In the genomic region with DNA sequence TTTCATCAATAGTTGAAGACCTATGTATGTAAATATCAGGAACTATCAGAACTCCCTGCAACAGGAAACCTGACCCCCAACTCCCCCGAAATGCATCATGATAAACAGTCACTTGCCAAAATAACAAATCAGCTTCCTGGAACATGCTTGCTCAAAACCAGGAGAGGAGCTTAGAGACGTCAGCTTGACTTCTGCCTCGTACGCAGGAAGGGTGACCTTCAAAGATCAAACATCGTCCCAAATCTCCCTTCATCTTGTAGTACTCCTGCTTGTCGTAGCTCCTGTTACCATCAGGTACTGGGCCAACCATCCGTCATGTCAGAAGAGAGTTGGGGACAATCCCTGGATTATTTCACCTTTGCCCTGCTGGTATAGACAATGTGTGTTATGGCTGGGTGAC, we compare ENCODE assay signal across 12 cellular contexts.
DNase-seq lines count a peak whose midpoint lies in the region; ATAC-seq, FAIRE-seq and TF ChIP-seq lines count a peak whose summit lies in the region.
"Had no signal": no experiment of that assay in that cellular context is flagged by ENCODE, and none has a peak within 500 bp of the region (broad histone marks: within the 10 kb centered on the region; RNA-seq: fewer than 3 reads in every experiment).

No MANE protein-coding gene starts in this region.

- peaks cover 32% of the 10 kb centered on the region for H3K4me1 Mint-ChIP-seq in activated CD4-positive, alpha-beta T cell treated with anti-CD3 and anti-CD28 coated beads, Interleukin-2, amount 10 ng/mL, durations not matched to agents 24 days and 14 days

- no peak for FAIRE-seq in H54 (lab: Jason Lieb, UNC)

- H3K27me3 ChIP-seq in SJCRH30 (no peaks in the 10 kb centered on the region), spleen (replicated peaks in 1 of 7) (no peaks in the 10 kb centered on the region)
- H3K27me3 ChIP-seq: ascending aorta, MG63 had no signal

- 29 to 56% (median 48%) methylated on average over 7 of the region's 7 CpGs for WGBS in spleen, 5 donors

- TF ChIP-seq POLR2A in spleen (IDR thresholded peaks at IDR 0.05) (no peak), H54 (IDR thresholded peaks at IDR 0.05; ENCODE audit: low read depth, low read length) (no peak)

- H3K4me3 ChIP-seq in SJCRH30 (no peak overlapping the region), spleen (no peak overlapping the region)
- H3K4me3 ChIP-seq: MG63 had no signal

- H3K9me3 Mint-ChIP-seq in activated CD4-positive, alpha-beta T cell treated with anti-CD3 and anti-CD28 coated beads, Interleukin-2, amount 10 ng/mL, durations not matched to agents 24 days and 14 days, result peaks cover 3% of the 10 kb centered on the region

- H3K9me3 ChIP-seq in SJCRH30 (replicated peaks), result no peaks in the 10 kb centered on the region
- peaks cover 0 to 10% (median 3%) of the 10 kb centered on the region in 8 donors for H3K9me3 ChIP-seq in spleen
- H3K9me3 ChIP-seq: ascending aorta had no signal

- no peaks in the 10 kb centered on the region for H3K36me3 ChIP-seq in SJCRH30
- no peaks in the 10 kb centered on the region for H3K36me3 ChIP-seq in spleen
- H3K36me3 ChIP-seq: ascending aorta, MG63 had no signal

- H3K4me1 ChIP-seq in SJCRH30 (peaks cover 53% of the 10 kb centered on the region), spleen (peaks cover 13 to 36% (median 29%) of the 10 kb centered on the region in 6 donors)

- peak overlapping the region; percentile 76 for H3K4me3 Mint-ChIP-seq in activated CD4-positive, alpha-beta T cell treated with anti-CD3 and anti-CD28 coated beads, Interleukin-2, amount 10 ng/mL, durations not matched to agents 24 days and 14 days

- TF ChIP-seq CTCF in spleen (IDR thresholded peaks at IDR 0.05 in 8 of 11, conservative IDR thresholded peaks at IDR 0.05 in 3 of 11), result no peak

- H3K27ac ChIP-seq in SJCRH30, result peak overlapping the region; percentile 93; the same call in 1 of the 2 replicates
- H3K27ac ChIP-seq in spleen, result peak overlapping the region in 6 of 8 donors; percentile 80 to 92 (median 84)
- H3K27ac ChIP-seq: HL-60 had no signal

- H3K27ac Mint-ChIP-seq in activated CD4-positive, alpha-beta T cell treated with anti-CD3 and anti-CD28 coated beads, Interleukin-2, amount 10 ng/mL, durations not matched to agents 24 days and 14 days, result peak overlapping the region; percentile 69

- peaks cover 5% of the 10 kb centered on the region for H3K27me3 Mint-ChIP-seq in activated CD4-positive, alpha-beta T cell treated with anti-CD3 and anti-CD28 coated beads, Interleukin-2, amount 10 ng/mL, durations not matched to agents 24 days and 14 days

- intact Hi-C loops in activated CD4-positive, alpha-beta T cell treated with anti-CD3 and anti-CD28 coated beads, Interleukin-2, amount 10 ng/mL, durations not matched to agents 24 days and 14 days (cut with micrococcal nuclease), result no loop called here
- intact Hi-C loops in spleen (cut with DNase I; ENCODE audit: low total_unique reads), result no loop called here

- no peaks in the 10 kb centered on the region for H3K36me3 Mint-ChIP-seq in activated CD4-positive, alpha-beta T cell treated with anti-CD3 and anti-CD28 coated beads, Interleukin-2, amount 10 ng/mL, durations not matched to agents 24 days and 14 days (ENCODE audit: low read depth)

- no peak for DNase-seq in activated CD4-positive, alpha-beta T cell treated with anti-CD3 and anti-CD28 coated beads, Interleukin-2, amount 10 ng/mL, durations not matched to agents 24 days and 14 days
- DNase-seq in activated CD4-positive, alpha-beta T cell treated with anti-CD3 and anti-CD28 coated beads, Interleukin-2, amount 50 U/mL, for 48 hours, result no peak
- no peak for DNase-seq in SJCRH30
- peak; percentile 51 for DNase-seq in left kidney (ENCODE audit: low read depth, low spot score)
- DNase-seq in spleen, result no peak
- DNase-seq in H54 (ENCODE audit: insufficient read length, low spot score), result no peak
- no peak for DNase-seq in medulla oblongata (ENCODE audit: extremely low spot score)
- DNase-seq: MG63, NCI-H748 treated with DMSO at 0.1 percent for 48 hours had no signal

- no peak for ATAC-seq in GM19324 (IDR thresholded peaks at IDR 0.05; ENCODE audit: low FRiP score, unreplicated experiment)
